In the genomic region with DNA sequence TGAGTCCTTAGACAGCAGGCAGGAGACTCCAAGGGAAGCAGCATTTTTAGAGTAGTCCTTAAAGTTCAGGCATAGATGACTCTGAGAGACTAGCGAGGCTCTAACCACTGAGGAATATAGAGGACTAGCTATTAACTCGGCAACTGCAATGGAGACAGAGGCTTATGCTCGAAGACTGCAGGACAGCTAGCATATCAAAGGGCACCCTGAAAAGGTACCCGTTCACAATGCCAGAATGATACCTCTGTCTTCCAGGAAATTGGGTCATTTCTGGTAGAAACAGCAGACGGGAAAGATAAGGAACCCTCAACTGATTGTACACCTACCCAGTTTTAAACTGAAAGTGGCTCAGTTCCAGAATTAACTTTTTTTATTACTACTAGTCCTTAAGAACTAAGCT, we compare ENCODE assay signal across 22 cellular contexts.
"Had no signal": no experiment of that assay in that cellular context is flagged by ENCODE, and none has a peak within 500 bp of the region (broad histone marks: within the 10 kb centered on the region; RNA-seq: fewer than 3 reads in every experiment).

No MANE protein-coding gene starts in this region.

- ATAC-seq: activated CD8-positive, alpha-beta T cell treated with anti-CD3 and anti-CD28 coated beads, Interleukin-2, amount 10 ng/mL, durations not matched to agents 7 days and 5 days; activated naive CD4-positive, alpha-beta T cell treated with anti-CD3 and anti-CD28 coated beads, Interleukin-2, amount 50 U/mL, for 72 hours; activated T-cell treated with anti-CD3 and anti-CD28 coated beads, Interleukin-2, amount 50 U/mL, for 72 hours; foreskin keratinocyte; left colon had no signal

- H3K4me3 ChIP-seq: coronary artery, lung, pancreas, stomach, testis, upper lobe of left lung had no signal

- H3K27me3 ChIP-seq: foreskin keratinocyte, pancreas, stomach, testis, upper lobe of left lung had no signal

- H3K9me3 ChIP-seq: pancreas, stomach, testis, upper lobe of left lung had no signal

- H3K27ac ChIP-seq: coronary artery, foreskin keratinocyte, pancreas, stomach, testis, upper lobe of left lung had no signal

- H3K4me1 ChIP-seq: foreskin keratinocyte, pancreas, stomach, upper lobe of left lung had no signal

- H3K36me3 ChIP-seq: pancreas, stomach, upper lobe of left lung had no signal

- FAIRE-seq: islet of Langerhans, pancreas had no signal

- DNase-seq: activated CD4-positive, alpha-beta T cell treated with anti-CD3 and anti-CD28 coated beads, Interleukin-2, amount 10 ng/mL, durations not matched to agents 24 days and 14 days; activated CD4-positive, CD25-positive, alpha-beta regulatory T cell; activated CD8-positive, alpha-beta memory T cell treated with anti-CD3 and anti-CD28 coated beads, Interleukin-2, amount 50 U/mL, for 4 hours; activated CD8-positive, alpha-beta T cell treated with anti-CD3 and anti-CD28 coated beads, Interleukin-2, amount 10 ng/mL, durations not matched to agents 7 days and 5 days; activated gamma-delta T cell; activated T-cell treated with anti-CD3 and anti-CD28 coated beads, Interleukin-2, amount 50 U/mL, for 72 hours; amniotic stem cell; central memory CD4-positive, alpha-beta T cell; effector CD4-positive, alpha-beta T cell; foreskin keratinocyte; glutamatergic neuron; left colon; pancreas; stimulated activated CD4-positive, alpha-beta T cell treated with anti-CD3 and anti-CD28 coated beads, Interleukin-1b, Interleukin-23, amount 100 ng/mL, for 48 hours; stomach; T-helper 1 cell; testis; upper lobe of left lung had no signal
